Comparison of ENCODE assay signal across 9 cellular contexts in genomic region chr1:160007577-160008200, GRCh38. TPM values are rescaled to one million over a fixed set of nuclear protein-coding genes. Genes with fewer than 3 reads are reported as not detected.
DNase-seq lines count a peak whose midpoint lies in the region; ATAC-seq and TF ChIP-seq lines count a peak whose summit lies in the region.
"Had no signal": no experiment of that assay in that cellular context is flagged by ENCODE, and none has a peak within 500 bp of the region (broad histone marks: within the 10 kb centered on the region; RNA-seq: fewer than 3 reads in every experiment).

No MANE protein-coding gene starts in this region.

- intact Hi-C loops in tibial artery (cut with DNase I; ENCODE audit: low total_unique reads), result loop anchor here (5.0 to 10.0 kb wide), 2 partner anchors 70 to 213 kb away; no protein-coding TSS in a partner anchor
- intact Hi-C loops in activated T-helper 1 cell treated with anti-CD3 and anti-CD28 coated beads, Interleukin-12 subunit alpha, Interleukin-12 subunit beta, Interleukin-2, Interleukin-4 antibody, amounts not matched to agents 30 ng/mL and 10 ng/mL and 1 ng/mL, durations not matched to agents 14 hours and 24 hours and 36 hours (cut with micrococcal nuclease), result loop anchor here (1.0 to 2.0 kb wide), 4 partner anchors 25 to 847 kb away; no protein-coding TSS in a partner anchor

- H4K20me1 ChIP-seq in SU-DHL-6 (ENCODE audit: low read depth, low read length) (no peaks in the 10 kb centered on the region), hepatocyte (ENCODE audit: insufficient read depth, poor library complexity, severe bottlenecking) (no peaks in the 10 kb centered on the region)

- H3K4me2 ChIP-seq in SU-DHL-6 (ENCODE audit: low read depth, low read length, poor library complexity, severe bottlenecking) (no peak overlapping the region), hepatocyte (no peak overlapping the region)

- H3K9ac ChIP-seq in SU-DHL-6 (ENCODE audit: low read length), result no peak overlapping the region

- DNase-seq in DMS114 treated with DMSO at 0.1 percent for 48 hours (lab: John Stamatoyannopoulos, UW; ENCODE audit: unreplicated experiment), result peak; percentile 22
- DNase-seq in Jurkat, Clone E6-1 (ENCODE audit: low read depth, low spot score), result peak; percentile 36
- peak; percentile 57 for DNase-seq in hepatocyte (ENCODE audit: low spot score)
- DNase-seq in tibial artery, result no peak
- DNase-seq in GM19238 (ENCODE audit: insufficient read length, low spot score), result no peak
- DNase-seq in activated T-helper 1 cell treated with anti-CD3 and anti-CD28 coated beads, Interleukin-12 subunit alpha, Interleukin-12 subunit beta, Interleukin-2, Interleukin-4 antibody, amounts not matched to agents 30 ng/mL and 10 ng/mL and 1 ng/mL, durations not matched to agents 14 hours and 24 hours and 36 hours (ENCODE audit: low spot score), result no peak

- H3K9me3 Mint-ChIP-seq in activated T-helper 1 cell treated with anti-CD3 and anti-CD28 coated beads, Interleukin-12 subunit alpha, Interleukin-12 subunit beta, Interleukin-2, Interleukin-4 antibody, amounts not matched to agents 30 ng/mL and 10 ng/mL and 1 ng/mL, durations not matched to agents 14 hours and 24 hours and 36 hours, result no peaks in the 10 kb centered on the region

- no peaks in the 10 kb centered on the region for H3F3A ChIP-seq in SU-DHL-6 (ENCODE audit: insufficient read depth)

- H3K4me3 Mint-ChIP-seq in activated T-helper 1 cell treated with anti-CD3 and anti-CD28 coated beads, Interleukin-12 subunit alpha, Interleukin-12 subunit beta, Interleukin-2, Interleukin-4 antibody, amounts not matched to agents 30 ng/mL and 10 ng/mL and 1 ng/mL, durations not matched to agents 14 hours and 24 hours and 36 hours, result no peak overlapping the region

- WGBS in hepatocyte (ENCODE audit: low lambda C conversion rate, missing lambda C conversion rate), result 60% methylated on average over 3 of the region's 3 CpGs

- peaks cover 15% of the 10 kb centered on the region for H3K27me3 Mint-ChIP-seq in activated T-helper 1 cell treated with anti-CD3 and anti-CD28 coated beads, Interleukin-12 subunit alpha, Interleukin-12 subunit beta, Interleukin-2, Interleukin-4 antibody, amounts not matched to agents 30 ng/mL and 10 ng/mL and 1 ng/mL, durations not matched to agents 14 hours and 24 hours and 36 hours (ENCODE audit: insufficient read depth)

- no peaks in the 10 kb centered on the region for H3K4me1 Mint-ChIP-seq in activated T-helper 1 cell treated with anti-CD3 and anti-CD28 coated beads, Interleukin-12 subunit alpha, Interleukin-12 subunit beta, Interleukin-2, Interleukin-4 antibody, amounts not matched to agents 30 ng/mL and 10 ng/mL and 1 ng/mL, durations not matched to agents 14 hours and 24 hours and 36 hours (ENCODE audit: low read depth)

- H3K9me2 ChIP-seq in SU-DHL-6 (replicated peaks; ENCODE audit: insufficient read depth, low read length), result no peaks in the 10 kb centered on the region
- no peaks in the 10 kb centered on the region for H3K9me2 ChIP-seq in hepatocyte (replicated peaks; ENCODE audit: insufficient read depth)

- no peak for ATAC-seq in GM18907 (IDR thresholded peaks at IDR 0.05; ENCODE audit: unreplicated experiment)

- H3K27ac Mint-ChIP-seq in activated T-helper 1 cell treated with anti-CD3 and anti-CD28 coated beads, Interleukin-12 subunit alpha, Interleukin-12 subunit beta, Interleukin-2, Interleukin-4 antibody, amounts not matched to agents 30 ng/mL and 10 ng/mL and 1 ng/mL, durations not matched to agents 14 hours and 24 hours and 36 hours, result no peak overlapping the region

- H3K4me1 ChIP-seq in hepatocyte (ENCODE audit: insufficient read depth), result no peaks in the 10 kb centered on the region
- H3K4me1 ChIP-seq in tibial artery, result no peaks in the 10 kb centered on the region
- H3K4me1 ChIP-seq: SJSA1 had no signal

- H3K9me3 ChIP-seq in SU-DHL-6 (ENCODE audit: insufficient read depth, low read length) (no peaks in the 10 kb centered on the region), hepatocyte (ENCODE audit: low read depth) (no peaks in the 10 kb centered on the region), tibial artery (no peaks in the 10 kb centered on the region)
- H3K9me3 ChIP-seq: SJSA1 had no signal

- H3K36me3 Mint-ChIP-seq in activated T-helper 1 cell treated with anti-CD3 and anti-CD28 coated beads, Interleukin-12 subunit alpha, Interleukin-12 subunit beta, Interleukin-2, Interleukin-4 antibody, amounts not matched to agents 30 ng/mL and 10 ng/mL and 1 ng/mL, durations not matched to agents 14 hours and 24 hours and 36 hours (ENCODE audit: low read depth), result no peaks in the 10 kb centered on the region

- H3K27ac ChIP-seq in SU-DHL-6 (ENCODE audit: low read depth, low read length) (no peak overlapping the region), hepatocyte (no peak overlapping the region), tibial artery (no peak overlapping the region)
- H3K27ac ChIP-seq: SJSA1 had no signal

- TF ChIP-seq CTCF in SU-DHL-6 (IDR thresholded peaks at IDR 0.05; ENCODE audit: insufficient read depth, low read length, poor library complexity, severe bottlenecking) (peak; percentile 59), hepatocyte (IDR thresholded peaks at IDR 0.05; ENCODE audit: poor library complexity) (peak; percentile 89), tibial artery (IDR thresholded peaks at IDR 0.05) (peak; percentile 71 to 79)

- H3K27me3 ChIP-seq in SU-DHL-6 (ENCODE audit: low read length), result no peaks in the 10 kb centered on the region
- no peaks in the 10 kb centered on the region for H3K27me3 ChIP-seq in hepatocyte
- no peaks in the 10 kb centered on the region for H3K27me3 ChIP-seq in tibial artery

- H3K36me3 ChIP-seq in SU-DHL-6 (ENCODE audit: low read length), result no peaks in the 10 kb centered on the region
- no peaks in the 10 kb centered on the region for H3K36me3 ChIP-seq in hepatocyte (replicated peaks; ENCODE audit: insufficient read depth, low read depth)
- no peaks in the 10 kb centered on the region for H3K36me3 ChIP-seq in tibial artery
- H3K36me3 ChIP-seq: SJSA1 had no signal

- H3K79me2 ChIP-seq in SU-DHL-6 (ENCODE audit: insufficient read depth, low read length), result no peaks in the 10 kb centered on the region
- no peaks in the 10 kb centered on the region for H3K79me2 ChIP-seq in hepatocyte

- no peak overlapping the region for H3K4me3 ChIP-seq in Jurkat, Clone E6-1 (ENCODE audit: low read length)
- H3K4me3 ChIP-seq in SU-DHL-6 (ENCODE audit: insufficient read depth, low read length, poor library complexity, severe bottlenecking), result no peak overlapping the region
- H3K4me3 ChIP-seq in hepatocyte, result no peak overlapping the region
- H3K4me3 ChIP-seq in tibial artery, result no peak overlapping the region
- H3K4me3 ChIP-seq: SJSA1 had no signal

- no peak overlapping the region for H2AFZ ChIP-seq in SU-DHL-6 (ENCODE audit: low read depth, low read length, severe bottlenecking)
- no peak overlapping the region for H2AFZ ChIP-seq in hepatocyte

RNA-seq across cellular contexts. Expression of gene PIGM, which starts 24.1 kb away (rescaled TPM):
- 5.4 TPM for polyA plus RNA-seq in Jurkat, Clone E6-1 (2012; ENCODE audit: insufficient read depth, insufficient read length)
- total RNA-seq in hepatocyte, result 9.0 and 10.5 TPM in 2 replicates
- polyA plus RNA-seq in hepatocyte, result 5.9 and 6.3 TPM in 2 replicates
- total RNA-seq in activated T-helper 1 cell treated with anti-CD3 and anti-CD28 coated beads, Interleukin-12 subunit alpha, Interleukin-12 subunit beta, Interleukin-2, Interleukin-4 antibody, amounts not matched to agents 30 ng/mL and 10 ng/mL and 1 ng/mL, durations not matched to agents 14 hours and 24 hours and 36 hours, result 5.4 and 5.5 TPM in 2 replicates

RNA-seq across cellular contexts. Expression of gene SLAMF9, which starts 53.7 kb away (rescaled TPM):
- not detected for polyA plus RNA-seq in Jurkat, Clone E6-1 (2012; ENCODE audit: insufficient read depth, insufficient read length)
- total RNA-seq in hepatocyte, result not detected in 2 replicates
- polyA plus RNA-seq in hepatocyte, result not detected in 2 replicates
- total RNA-seq in activated T-helper 1 cell treated with anti-CD3 and anti-CD28 coated beads, Interleukin-12 subunit alpha, Interleukin-12 subunit beta, Interleukin-2, Interleukin-4 antibody, amounts not matched to agents 30 ng/mL and 10 ng/mL and 1 ng/mL, durations not matched to agents 14 hours and 24 hours and 36 hours, result not detected in 2 replicates
- total RNA-seq: SJSA1 had no signal

Comparison
In these comparisons a context has a peak if more than half of its experiments do, and no peak if none do; other contexts are left out.
1. DNase-seq: peak in DMS114 treated with DMSO at 0.1 percent for 48 hours (single experiment), Jurkat, Clone E6-1 (single experiment) and hepatocyte (single experiment); none in tibial artery (0 of 2), GM19238 (single experiment) and activated T-helper 1 cell treated with anti-CD3 and anti-CD28 coated beads, Interleukin-12 subunit alpha, Interleukin-12 subunit beta, Interleukin-2, Interleukin-4 antibody, amounts not matched to agents 30 ng/mL and 10 ng/mL and 1 ng/mL, durations not matched to agents 14 hours and 24 hours and 36 hours (single experiment).
2. Peak in every context shown above with its lines, with median percentiles within 50 percentile points of each other: CTCF ChIP-seq.